ENCODE assay signal across 9 cellular contexts in genomic region chr10:80132299-80133139, GRCh38. TPM values are rescaled to one million over a fixed set of nuclear protein-coding genes. Genes with fewer than 3 reads are reported as not detected.
DNase-seq lines count a peak whose midpoint lies in the region; ATAC-seq and TF ChIP-seq lines count a peak whose summit lies in the region.
"Had no signal": no experiment of that assay in that cellular context is flagged by ENCODE, and none has a peak within 500 bp of the region (broad histone marks: within the 10 kb centered on the region; RNA-seq: fewer than 3 reads in every experiment).

Gene PLAC9, plus strand, starts transcription at chr10:80132730. Its CDS starts 33 bp downstream, at chr10:80132763.

- H3K4me2 ChIP-seq in neural cell (ENCODE audit: low read length) = no peak within 1 kb of the TSS

- peak within 1 kb of the TSS; percentile 12 for H3K9ac ChIP-seq in neural cell (ENCODE audit: low read length)

- no peaks in the 10 kb centered on the region for H3K9me2 ChIP-seq in neural cell (ENCODE audit: insufficient read depth, low read length)

- no peak within 1 kb of the TSS for H3K27ac ChIP-seq in foreskin keratinocyte
- no peak within 1 kb of the TSS for H3K27ac ChIP-seq in neural cell (ENCODE audit: low read length)

- no peaks in the 10 kb centered on the region for H3F3A ChIP-seq in neural cell (ENCODE audit: insufficient read depth, low read length, poor library complexity, severe bottlenecking)

- H3K9me3 ChIP-seq in neural cell (ENCODE audit: low read length) = no peaks in the 10 kb centered on the region

- POLR2A ChIA-PET in AG04449 (lab: Yijun Ruan, JAX) = interaction anchor here (0.9 kb wide), 1 partner anchor 54 kb away, joined by 4 read pairs; the partner anchor contains the start of gene TMEM254

- H3K36me3 ChIP-seq in neural cell (ENCODE audit: insufficient read depth, low read length) = no peaks in the 10 kb centered on the region

- ATAC-seq in SK-N-SH treated with all-trans-retinoic acid at 6 μM for 48 hours = peak; percentile 92
- peak; percentile 45 for ATAC-seq in foreskin keratinocyte
- no peak for ATAC-seq in HG03342 (IDR thresholded peaks at IDR 0.05; ENCODE audit: unreplicated experiment)
- no peak for ATAC-seq in HG03045 (IDR thresholded peaks at IDR 0.05; ENCODE audit: unreplicated experiment)

- no peaks in the 10 kb centered on the region for H3K79me2 ChIP-seq in neural cell (replicated peaks; ENCODE audit: insufficient read depth, low read length)

- DNase-seq in AG04449 (ENCODE audit: low read depth, low spot score) (no peak), foreskin keratinocyte (no peak), Kasumi-1 (lab: John Stamatoyannopoulos, UW) (no peak), GOT3 (lab: John Stamatoyannopoulos, UW) (no peak)
- DNase-seq: DMS153 had no signal

- H3K4me1 ChIP-seq in foreskin keratinocyte = no peaks in the 10 kb centered on the region

- TF ChIP-seq CTCF in AG04449 (IDR thresholded peaks at IDR 0.05; ENCODE audit: insufficient read depth, low read length, missing control alignments) = no peak
- TF ChIP-seq CTCF in foreskin keratinocyte (conservative IDR thresholded peaks at IDR 0.05) = no peak
- no peak for TF ChIP-seq CTCF in neural cell (IDR thresholded peaks at IDR 0.05; ENCODE audit: poor library complexity, severe bottlenecking)

- no peak within 1 kb of the TSS for H2AFZ ChIP-seq in neural cell (ENCODE audit: low read depth, low read length)

- TF ChIP-seq RAD21 in neural cell (conservative IDR thresholded peaks at IDR 0.05) = no peak

- no peak for TF ChIP-seq EP300 in neural cell (conservative IDR thresholded peaks at IDR 0.05; ENCODE audit: poor library complexity, severe bottlenecking)

- H3K4me3 ChIP-seq in AG04449 (ENCODE audit: low read depth, low read length) (peak within 1 kb of the TSS; percentile 62), neural cell (ENCODE audit: low read length) (peak within 1 kb of the TSS; percentile 53)

- CTCF ChIA-PET in AG04449 (lab: Yijun Ruan, JAX) = interaction anchor here (1.0 to 1.7 kb wide), 5 partner anchors 10 to 86 kb away, joined by 3 to 12 read pairs (median 5); no protein-coding TSS in a partner anchor

- H4K20me1 ChIP-seq in neural cell (ENCODE audit: insufficient read depth) = no peaks in the 10 kb centered on the region

- H3K27me3 ChIP-seq in foreskin keratinocyte = peaks cover 42% of the 10 kb centered on the region
- peaks cover 29% of the 10 kb centered on the region for H3K27me3 ChIP-seq in neural cell (ENCODE audit: insufficient read depth, low read depth, low read length)

TF ChIP-seq in SK-N-SH treated with all-trans-retinoic acid at 6 μM for 48 hours, 23 proteins besides CTCF, POLR2A, EP300 and RAD21:
- TF ChIP-seq OSR1 (CRISPR knock-in tag; IDR thresholded peaks at IDR 0.05) (no peak), ZNF70 (CRISPR knock-in tag; IDR thresholded peaks at IDR 0.05) (no peak), ISL1 (CRISPR knock-in tag; IDR thresholded peaks at IDR 0.05) (no peak), GLIS3 (CRISPR knock-in tag; IDR thresholded peaks at IDR 0.05) (no peak)

TF ChIP-seq in neural cell, 6 proteins besides CTCF, POLR2A, EP300 and RAD21:
- TF ChIP-seq POLR2AphosphoS5 (IDR thresholded peaks at IDR 0.05) = no peak
- no peak for TF ChIP-seq TAF1 (IDR thresholded peaks at IDR 0.05; ENCODE audit: low read depth)
- no peak for TF ChIP-seq EZH2 (IDR thresholded peaks at IDR 0.05; ENCODE audit: borderline replicate concordance, insufficient read depth, low read length, poor library complexity, severe bottlenecking)
- TF ChIP-seq MXI1 (conservative IDR thresholded peaks at IDR 0.05; ENCODE audit: poor library complexity, severe bottlenecking) = no peak
- no peak for TF ChIP-seq REST (IDR thresholded peaks at IDR 0.05; ENCODE audit: borderline replicate concordance)
- no peak for TF ChIP-seq SMC3 (conservative IDR thresholded peaks at IDR 0.05; ENCODE audit: poor library complexity)

RNA-seq across cellular contexts. Expression of gene PLAC9, which starts in this region (rescaled TPM):
- not detected in 2 replicates for total RNA-seq in foreskin keratinocyte
- not detected in 2 replicates for polyA plus RNA-seq in foreskin keratinocyte
- polyA plus RNA-seq in neural cell = not detected in 2 replicates
- polyA minus RNA-seq in neural cell = not detected in 2 replicates

Comparison
In these comparisons a context has a peak if more than half of its experiments do, and no peak if none do; other contexts are left out.
1. Peak in ATAC-seq in foreskin keratinocyte; RNA of the gene not detected or under 1 TPM.